8 cellular contexts compared by ENCODE assay signal in the genomic region with DNA sequence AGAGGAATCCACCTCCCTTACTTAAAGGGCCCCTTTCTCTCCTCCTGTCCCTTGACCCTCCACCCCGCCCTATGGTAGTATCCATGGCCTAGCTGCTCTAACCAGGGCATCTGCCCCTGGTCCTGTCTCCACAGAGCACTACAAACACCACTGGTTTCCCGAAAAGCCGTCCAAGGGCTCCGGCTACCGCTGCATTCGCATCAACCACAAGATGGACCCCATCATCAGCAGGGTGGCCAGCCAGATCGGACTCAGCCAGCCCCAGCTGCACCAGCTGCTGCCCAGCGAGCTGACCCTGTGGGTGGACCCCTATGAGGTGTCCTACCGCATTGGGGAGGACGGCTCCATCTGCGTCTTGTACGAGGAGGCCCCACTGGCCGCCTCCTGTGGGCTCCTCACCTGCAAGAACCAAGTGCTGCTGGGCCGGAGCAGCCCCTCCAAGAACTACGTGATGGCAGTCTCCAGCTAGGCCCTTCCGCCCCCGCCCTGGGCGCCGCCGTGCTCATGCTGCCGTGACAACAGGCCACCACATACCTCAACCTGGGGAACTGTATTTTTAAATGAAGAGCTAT. TPM values are rescaled to one million over a fixed set of nuclear protein-coding genes. Genes with fewer than 3 reads are reported as not detected.
DNase-seq lines count a peak whose midpoint lies in the region; ATAC-seq and TF ChIP-seq lines count a peak whose summit lies in the region.

No MANE protein-coding gene starts in this region.

- H3K9me3 ChIP-seq in esophagus muscularis mucosa, result no peaks in the 10 kb centered on the region
- no peaks in the 10 kb centered on the region for H3K9me3 ChIP-seq in neutrophil

- intact Hi-C loops in esophagus muscularis mucosa (cut with DNase I), result loop anchor here (5.0 kb wide), 1 partner anchor 35 kb away; no protein-coding TSS in a partner anchor

- no peak for TF ChIP-seq EP300 in esophagus muscularis mucosa (IDR thresholded peaks at IDR 0.05)

- H3K4me3 ChIP-seq in esophagus muscularis mucosa, result peak overlapping the region; percentile 99
- H3K4me3 ChIP-seq in neutrophil (ENCODE audit: low read depth in 1 of 2, low read length in 1 of 2), result peak overlapping the region; percentile 91 to 99

- H3K4me1 ChIP-seq in esophagus muscularis mucosa, result peaks cover 31 to 55% (median 50%) of the 10 kb centered on the region in 4 donors
- peaks cover 66 to 72% of the 10 kb centered on the region in 2 experiments for H3K4me1 ChIP-seq in neutrophil (ENCODE audit: control insufficient read depth in 1 of 2, insufficient read depth in 1 of 2, low read depth in 1 of 2, low read length in 1 of 2)

- in situ Hi-C loops in GM13977 (cut with MboI; ENCODE audit: low pct_unique_long_range_greater_than_20kb, low sequenced_read_pairs, unreplicated experiment), result no loop called here

- peak; percentile 18 for TF ChIP-seq CTCF in GM13977 (IDR thresholded peaks at IDR 0.05; ENCODE audit: extremely low read depth, insufficient read depth, missing control alignments)
- no peak for TF ChIP-seq CTCF in esophagus muscularis mucosa (IDR thresholded peaks at IDR 0.05)
- no peak for TF ChIP-seq CTCF in neutrophil (IDR thresholded peaks at IDR 0.05)
- TF ChIP-seq CTCF in GM20000 (IDR thresholded peaks at IDR 0.05; ENCODE audit: extremely low read depth, missing control alignments), result no peak

- DNase-seq in GM13977 (ENCODE audit: low spot score) (no peak), esophagus muscularis mucosa (ENCODE audit: extremely low spot score) (no peak), GM20000 (ENCODE audit: low spot score) (no peak), NOMO-1 (lab: John Stamatoyannopoulos, UW; ENCODE audit: unreplicated experiment in 2 of 2) (no peak)
- DNase-seq in activated CD4-positive, alpha-beta T cell treated with anti-CD3 and anti-CD28 coated beads, Interleukin-2, amount 50 U/mL, for 48 hours, result peak; percentile 57 to 62

- WGBS in esophagus muscularis mucosa, result 26% methylated on average over 21 of the region's 21 CpGs

- H3K27ac ChIP-seq in esophagus muscularis mucosa (replicated peaks in 1 of 4) (peak overlapping the region; percentile 99 to 100 (median 100)), neutrophil (peak overlapping the region; percentile 100)

- ATAC-seq in HG02610 (IDR thresholded peaks at IDR 0.05; ENCODE audit: unreplicated experiment) (no peak), HG02678 (IDR thresholded peaks at IDR 0.05; ENCODE audit: unreplicated experiment) (no peak)

- H3K27me3 ChIP-seq in esophagus muscularis mucosa, result no peaks in the 10 kb centered on the region
- no peaks in the 10 kb centered on the region for H3K27me3 ChIP-seq in neutrophil

- no peak for TF ChIP-seq POLR2A in esophagus muscularis mucosa (IDR thresholded peaks at IDR 0.05; ENCODE audit: low read depth)

- H3K36me3 ChIP-seq in esophagus muscularis mucosa (peaks cover 16 to 44% (median 33%) of the 10 kb centered on the region in 4 donors), neutrophil (peaks cover 55% of the 10 kb centered on the region)

RNA-seq across cellular contexts. Expression of gene BTG2, which starts 1.7 kb away (rescaled TPM):
- 100 to 1,000 TPM in 3 of 4 donors, 10 to 100 TPM in 1; 67.7 to 656 (median 159) TPM for total RNA-seq in esophagus muscularis mucosa

RNA-seq across cellular contexts. Expression of gene FMOD, which starts 43.9 kb away (rescaled TPM):
- total RNA-seq in esophagus muscularis mucosa, result 10 to 100 TPM; 24.5 to 36.8 (median 33.8) TPM

Comparison
In these comparisons a context has a peak if more than half of its experiments do, and no peak if none do; other contexts are left out.
1. DNase-seq: peak in activated CD4-positive, alpha-beta T cell treated with anti-CD3 and anti-CD28 coated beads, Interleukin-2, amount 50 U/mL, for 48 hours (2 of 2); none in GM13977 (single experiment), esophagus muscularis mucosa (single experiment), GM20000 (single experiment) and NOMO-1 (0 of 2).